9 cellular contexts compared by ENCODE assay signal in the genomic region with DNA sequence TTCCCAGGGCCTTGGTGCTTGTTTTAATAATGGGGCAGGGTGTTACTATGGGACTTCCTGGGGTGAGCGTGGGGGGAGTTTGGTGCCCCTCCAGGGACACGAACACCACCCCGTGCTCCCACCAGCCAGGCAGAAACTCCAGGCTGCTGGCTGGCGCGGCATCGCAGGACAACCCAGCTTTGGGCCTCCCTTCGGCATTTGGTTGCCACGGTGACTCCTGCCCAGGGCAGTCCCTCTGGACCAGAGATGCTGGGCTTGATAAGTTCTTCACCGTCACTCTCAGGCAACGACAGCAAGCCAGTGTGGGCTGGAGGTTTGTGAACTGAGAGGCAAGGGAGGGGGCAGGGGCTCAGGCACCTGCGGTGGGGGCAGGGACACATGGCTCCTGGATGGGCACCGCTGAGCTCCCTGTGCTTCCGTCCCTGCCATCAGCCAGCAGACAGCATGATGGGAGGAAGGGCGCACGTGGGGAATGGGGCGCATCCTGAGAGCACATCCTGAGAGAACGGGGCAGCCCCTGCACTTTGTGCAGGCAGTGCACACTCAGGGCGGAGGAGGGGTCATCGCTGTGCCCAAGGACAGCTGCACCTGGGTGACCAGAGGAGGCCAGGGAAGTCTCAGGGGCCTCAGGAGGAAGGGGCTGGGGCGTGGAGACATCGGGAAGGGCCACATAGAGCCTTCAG.
DNase-seq lines count a peak whose midpoint lies in the region; TF ChIP-seq lines count a peak whose summit lies in the region.
"Had no signal": no experiment of that assay in that cellular context is flagged by ENCODE, and none has a peak within 500 bp of the region (broad histone marks: within the 10 kb centered on the region; RNA-seq: fewer than 3 reads in every experiment).

No MANE protein-coding gene starts in this region.

- no peak for TF ChIP-seq POLR2A in erythroblast (IDR thresholded peaks at IDR 0.05; ENCODE audit: low read length)

- H3K36me3 ChIP-seq in colonic mucosa = no peaks in the 10 kb centered on the region

- TF ChIP-seq CTCF in osteocyte (IDR thresholded peaks at IDR 0.05) (no peak), colonic mucosa (IDR thresholded peaks at IDR 0.05) (no peak), endothelial cell (IDR thresholded peaks at IDR 0.05; ENCODE audit: unreplicated experiment) (no peak)

- no peak overlapping the region for H3K27ac ChIP-seq in colonic mucosa
- H3K27ac ChIP-seq: PC-9 had no signal

- no peak overlapping the region for H3K4me3 ChIP-seq in colonic mucosa
- H3K4me3 ChIP-seq: PC-9 had no signal

- H3K9me3 ChIP-seq in colonic mucosa = no peaks in the 10 kb centered on the region

- peaks cover 3% of the 10 kb centered on the region for H3K9me3 Mint-ChIP-seq in activated CD4-positive, alpha-beta memory T cell treated with anti-CD3 and anti-CD28 coated beads for 36 hours
- peaks cover 4% of the 10 kb centered on the region for H3K9me3 Mint-ChIP-seq in activated CD4-positive, alpha-beta memory T cell treated with anti-CD3 and anti-CD28 coated beads, Interleukin-2, amount 10 ng/mL, durations not matched to agents 7 days and 5 days
- H3K9me3 Mint-ChIP-seq in osteocyte (ENCODE audit: unreplicated experiment) = no peaks in the 10 kb centered on the region
- H3K9me3 Mint-ChIP-seq in endothelial cell (ENCODE audit: unreplicated experiment) = no peaks in the 10 kb centered on the region

- POLR2A ChIA-PET in activated CD4-positive, alpha-beta memory T cell treated with anti-CD3 and anti-CD28 coated beads for 36 hours (lab: Charles Lee) = interaction anchor here (1.2 kb wide), 1 partner anchor 306 kb away, joined by 3 read pairs; the partner anchor contains the start of gene WDR5
- POLR2A ChIA-PET in activated CD4-positive, alpha-beta memory T cell treated with anti-CD3 and anti-CD28 coated beads, Interleukin-2, amount 10 ng/mL, durations not matched to agents 7 days and 5 days (lab: Charles Lee) = interaction anchor here (0.7 to 2.1 kb wide), 5 partner anchors 10 to 272 kb away, joined by 3 to 7 read pairs (median 3); no protein-coding TSS in a partner anchor

- intact Hi-C loops in activated CD4-positive, alpha-beta memory T cell treated with anti-CD3 and anti-CD28 coated beads for 36 hours (cut with micrococcal nuclease) = loop anchor here (1.0 to 10.0 kb wide), 5 partner anchors 51 to 272 kb away; partner anchors contain the start of gene COL5A1
- intact Hi-C loops in colonic mucosa (cut with DNase I) = loop anchor here (1.0 kb wide), 1 partner anchor 272 kb away; no protein-coding TSS in a partner anchor

- H3K4me1 ChIP-seq in colonic mucosa = no peaks in the 10 kb centered on the region

- H3K4me1 Mint-ChIP-seq in activated CD4-positive, alpha-beta memory T cell treated with anti-CD3 and anti-CD28 coated beads for 36 hours (ENCODE audit: low read depth) = peaks cover 10% of the 10 kb centered on the region
- H3K4me1 Mint-ChIP-seq in activated CD4-positive, alpha-beta memory T cell treated with anti-CD3 and anti-CD28 coated beads, Interleukin-2, amount 10 ng/mL, durations not matched to agents 7 days and 5 days = peaks cover 17% of the 10 kb centered on the region
- H3K4me1 Mint-ChIP-seq in osteocyte (ENCODE audit: unreplicated experiment) = peaks cover 42% of the 10 kb centered on the region
- peaks cover 5% of the 10 kb centered on the region for H3K4me1 Mint-ChIP-seq in endothelial cell (ENCODE audit: unreplicated experiment)

- peak; percentile 26 for DNase-seq in activated CD4-positive, alpha-beta memory T cell treated with anti-CD3 and anti-CD28 coated beads for 36 hours
- DNase-seq in activated CD4-positive, alpha-beta memory T cell treated with anti-CD3 and anti-CD28 coated beads, Interleukin-2, amount 10 ng/mL, durations not matched to agents 7 days and 5 days = no peak
- peak; percentile 71 for DNase-seq in M059J (ENCODE audit: low read depth)
- peak; percentile 36 to 44 for DNase-seq in erythroblast (lab: John Stamatoyannopoulos, UW)
- no peak for DNase-seq in osteocyte (ENCODE audit: extremely low spot score, unreplicated experiment)
- no peak for DNase-seq in colonic mucosa
- DNase-seq in endothelial cell (ENCODE audit: low spot score) = no peak
- no peak for DNase-seq in SIG-M5 treated with dmso at 0.1 percent for 504 hours (lab: John Stamatoyannopoulos, UW; ENCODE audit: unreplicated experiment)

- H3K4me3 Mint-ChIP-seq in activated CD4-positive, alpha-beta memory T cell treated with anti-CD3 and anti-CD28 coated beads for 36 hours = no peak overlapping the region
- H3K4me3 Mint-ChIP-seq in activated CD4-positive, alpha-beta memory T cell treated with anti-CD3 and anti-CD28 coated beads, Interleukin-2, amount 10 ng/mL, durations not matched to agents 7 days and 5 days = no peak overlapping the region
- H3K4me3 Mint-ChIP-seq in osteocyte (ENCODE audit: unreplicated experiment) (no peak overlapping the region), endothelial cell (ENCODE audit: unreplicated experiment) (no peak overlapping the region)

- H3K27me3 ChIP-seq in colonic mucosa = no peaks in the 10 kb centered on the region

- no peaks in the 10 kb centered on the region for H3K36me3 Mint-ChIP-seq in activated CD4-positive, alpha-beta memory T cell treated with anti-CD3 and anti-CD28 coated beads for 36 hours
- no peaks in the 10 kb centered on the region for H3K36me3 Mint-ChIP-seq in activated CD4-positive, alpha-beta memory T cell treated with anti-CD3 and anti-CD28 coated beads, Interleukin-2, amount 10 ng/mL, durations not matched to agents 7 days and 5 days (ENCODE audit: low read depth)
- H3K36me3 Mint-ChIP-seq in osteocyte (ENCODE audit: unreplicated experiment) (peaks cover 4% of the 10 kb centered on the region), endothelial cell (ENCODE audit: low read depth, unreplicated experiment) (no peaks in the 10 kb centered on the region)

- peak overlapping the region in 1 of 2 donors; percentile 24 for H3K9ac ChIP-seq in colonic mucosa (ENCODE audit: low read depth in 2 of 2, low read length in 2 of 2)

- H3K27ac Mint-ChIP-seq in activated CD4-positive, alpha-beta memory T cell treated with anti-CD3 and anti-CD28 coated beads for 36 hours = no peak overlapping the region
- no peak overlapping the region for H3K27ac Mint-ChIP-seq in activated CD4-positive, alpha-beta memory T cell treated with anti-CD3 and anti-CD28 coated beads, Interleukin-2, amount 10 ng/mL, durations not matched to agents 7 days and 5 days
- peak overlapping the region; percentile 72 for H3K27ac Mint-ChIP-seq in osteocyte (ENCODE audit: unreplicated experiment)
- no peak overlapping the region for H3K27ac Mint-ChIP-seq in endothelial cell (ENCODE audit: unreplicated experiment)

- CTCF ChIA-PET in activated CD4-positive, alpha-beta memory T cell treated with anti-CD3 and anti-CD28 coated beads for 36 hours (lab: Charles Lee) = interaction anchor here (0.5 to 2.8 kb wide), 32 partner anchors 10 to 420 kb away, joined by 3 to 60 read pairs (median 4); no protein-coding TSS in a partner anchor
- CTCF ChIA-PET in activated CD4-positive, alpha-beta memory T cell treated with anti-CD3 and anti-CD28 coated beads, Interleukin-2, amount 10 ng/mL, durations not matched to agents 7 days and 5 days (lab: Charles Lee) = interaction anchor here (0.6 to 2.3 kb wide), 18 partner anchors 35 to 306 kb away, joined by 3 to 46 read pairs (median 5); partner anchors contain the start of genes RNU6ATAC and WDR5

- peaks cover 6% of the 10 kb centered on the region for H3K27me3 Mint-ChIP-seq in activated CD4-positive, alpha-beta memory T cell treated with anti-CD3 and anti-CD28 coated beads for 36 hours
- peaks cover 13% of the 10 kb centered on the region for H3K27me3 Mint-ChIP-seq in activated CD4-positive, alpha-beta memory T cell treated with anti-CD3 and anti-CD28 coated beads, Interleukin-2, amount 10 ng/mL, durations not matched to agents 7 days and 5 days
- H3K27me3 Mint-ChIP-seq in osteocyte (ENCODE audit: unreplicated experiment) (no peaks in the 10 kb centered on the region), endothelial cell (ENCODE audit: unreplicated experiment) (peaks cover 21% of the 10 kb centered on the region)

Comparison
In these comparisons a context has a peak if more than half of its experiments do, and no peak if none do; other contexts are left out.
1. DNase-seq: peak in activated CD4-positive, alpha-beta memory T cell treated with anti-CD3 and anti-CD28 coated beads for 36 hours (single experiment), M059J (single experiment) and erythroblast (2 of 2); none in activated CD4-positive, alpha-beta memory T cell treated with anti-CD3 and anti-CD28 coated beads, Interleukin-2, amount 10 ng/mL, durations not matched to agents 7 days and 5 days (single experiment), osteocyte (single experiment), colonic mucosa (single experiment), endothelial cell (single experiment) and SIG-M5 treated with dmso at 0.1 percent for 504 hours (single experiment).